Comparison of ENCODE assay signal across 15 cellular contexts in genomic region chr5:38547257-38547656, GRCh38. TPM values are rescaled to one million over a fixed set of nuclear protein-coding genes. Genes with fewer than 3 reads are reported as not detected.
"Had no signal": no experiment of that assay in that cellular context is flagged by ENCODE, and none has a peak within 500 bp of the region (broad histone marks: within the 10 kb centered on the region; RNA-seq: fewer than 3 reads in every experiment).

No MANE protein-coding gene starts in this region.

- H3K4me1 ChIP-seq: foreskin keratinocyte had no signal

- ATAC-seq: foreskin keratinocyte; mucosa of descending colon; natural killer cell treated with Interleukin-12 subunit alpha and Interleukin-12 subunit beta and Interleukin-15 and Interleukin-18, amount 100 ng/mL, for 72 hours; T-helper 17 cell had no signal

- H3K4me1 Mint-ChIP-seq: activated B cell treated with CpG ODN at 0.5 μM for 24 hours; activated CD4-positive, alpha-beta T cell treated with anti-CD3 and anti-CD28 coated beads, Interleukin-2, amount 10 ng/mL, durations not matched to agents 24 days and 14 days; T-helper 17 cell had no signal

- H3K27ac ChIP-seq: brain microvascular endothelial cell, foreskin keratinocyte had no signal

- DNase-seq: activated B cell treated with CpG ODN at 0.5 μM for 24 hours; activated CD4-positive, alpha-beta T cell treated with anti-CD3 and anti-CD28 coated beads, Interleukin-2, amount 10 ng/mL, durations not matched to agents 24 days and 14 days; activated naive CD4-positive, alpha-beta T cell treated with anti-CD3 and anti-CD28 coated beads, Interleukin-2, amount 50 U/mL, for 16 hours; brain microvascular endothelial cell; cerebellar nuclear complex; endodermal cell; erythroblast; foreskin keratinocyte; heart left ventricle; islet precursor cell; mucosa of descending colon; T-helper 17 cell; trophoblast cell had no signal

- H3K9me3 Mint-ChIP-seq: activated B cell treated with CpG ODN at 0.5 μM for 24 hours; activated CD4-positive, alpha-beta T cell treated with anti-CD3 and anti-CD28 coated beads, Interleukin-2, amount 10 ng/mL, durations not matched to agents 24 days and 14 days; endodermal cell; natural killer cell treated with Interleukin-12 subunit alpha and Interleukin-12 subunit beta and Interleukin-15 and Interleukin-18, amount 100 ng/mL, for 72 hours had no signal

- H3K27me3 ChIP-seq: adrenal gland, brain microvascular endothelial cell had no signal

- H3K9me3 ChIP-seq: adrenal gland, heart left ventricle, mucosa of descending colon had no signal

- H3K4me3 ChIP-seq: adrenal gland, heart left ventricle, mucosa of descending colon had no signal

- H3K36me3 Mint-ChIP-seq: natural killer cell treated with Interleukin-12 subunit alpha and Interleukin-12 subunit beta and Interleukin-15 and Interleukin-18, amount 100 ng/mL, for 72 hours had no signal

- H3K4me3 Mint-ChIP-seq: activated B cell treated with CpG ODN at 0.5 μM for 24 hours; activated CD4-positive, alpha-beta T cell treated with anti-CD3 and anti-CD28 coated beads, Interleukin-2, amount 10 ng/mL, durations not matched to agents 24 days and 14 days; endodermal cell; natural killer cell treated with Interleukin-12 subunit alpha and Interleukin-12 subunit beta and Interleukin-15 and Interleukin-18, amount 100 ng/mL, for 72 hours; T-helper 17 cell had no signal

- H3K36me3 ChIP-seq: adrenal gland, brain microvascular endothelial cell, heart left ventricle had no signal

RNA-seq across cellular contexts. Expression of gene LIFR, which starts 9.2 kb away (rescaled TPM):
- total RNA-seq: activated B cell treated with CpG ODN at 0.5 μM for 24 hours; natural killer cell treated with Interleukin-12 subunit alpha and Interleukin-12 subunit beta and Interleukin-15 and Interleukin-18, amount 100 ng/mL, for 72 hours had no signal
